ENCODE assay signal across 14 cellular contexts in the genomic region with DNA sequence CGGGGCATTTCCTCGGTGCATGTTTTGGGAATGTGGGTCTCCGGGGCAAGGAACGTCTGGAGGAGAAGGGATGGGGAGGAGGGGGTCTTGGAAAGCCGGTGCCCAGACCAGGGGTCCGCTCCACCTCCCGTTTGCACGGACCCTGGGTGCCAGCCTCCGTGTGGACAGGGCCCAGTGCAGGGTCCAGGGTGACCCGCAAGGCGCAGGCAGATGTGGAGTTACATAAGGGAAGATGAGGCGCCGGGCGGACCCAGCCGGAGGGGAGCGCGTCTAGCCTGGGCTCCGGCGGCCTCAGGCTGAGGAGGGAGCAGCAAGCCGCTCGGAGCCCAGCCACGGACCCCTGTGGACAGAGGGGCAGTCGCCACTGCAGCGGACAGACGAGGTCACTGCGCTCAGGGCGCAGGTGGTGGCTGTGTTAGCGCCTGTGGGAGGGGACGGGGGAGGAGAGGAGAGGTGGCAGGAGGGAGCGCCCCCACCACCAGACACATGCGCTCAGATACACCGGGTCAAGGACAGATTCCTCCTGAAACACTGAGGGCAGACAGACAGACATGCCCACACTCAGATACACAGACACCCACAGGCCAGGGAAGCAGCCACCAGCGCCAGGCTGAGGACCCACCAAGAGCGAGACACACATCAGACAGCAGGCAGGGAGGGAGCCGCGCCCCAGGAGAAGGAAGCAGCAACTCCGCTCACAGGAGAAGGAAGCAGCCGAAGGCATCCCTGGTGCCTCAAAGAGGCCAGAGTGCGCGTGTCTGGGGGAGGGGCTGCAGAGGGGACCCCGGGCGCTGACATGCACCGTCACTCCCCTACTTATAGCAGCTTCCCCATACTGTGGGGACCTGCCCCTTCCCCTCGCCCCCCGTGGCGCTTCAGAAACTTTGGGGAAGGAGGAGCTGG. TPM values are rescaled to one million over a fixed set of nuclear protein-coding genes. Genes with fewer than 3 reads are reported as not detected.
A peak's percentile ranks its signal among the peaks of the same experiment; 100 is the strongest.
DNase-seq lines count a peak whose midpoint lies in the region; ATAC-seq and TF ChIP-seq lines count a peak whose summit lies in the region.
"Had no signal": no experiment of that assay in that cellular context is flagged by ENCODE, and none has a peak within 500 bp of the region (broad histone marks: within the 10 kb centered on the region; RNA-seq: fewer than 3 reads in every experiment).

No MANE protein-coding gene starts in this region.

- H3K9me3 ChIP-seq in right atrium auricular region (no peaks in the 10 kb centered on the region), esophagus muscularis mucosa (no peaks in the 10 kb centered on the region), psoas muscle (no peaks in the 10 kb centered on the region)
- H3K9me3 ChIP-seq: neutrophil had no signal

- H3K36me3 ChIP-seq in right atrium auricular region (no peaks in the 10 kb centered on the region), esophagus muscularis mucosa (no peaks in the 10 kb centered on the region), psoas muscle (ENCODE audit: insufficient read depth in 1 of 2, low read depth in 1 of 2) (no peaks in the 10 kb centered on the region)
- H3K36me3 ChIP-seq: neutrophil had no signal

- DNase-seq in Right ventricle myocardium superior (no peak), right atrium auricular region (ENCODE audit: low spot score) (no peak), NCI-H2171 (lab: John Stamatoyannopoulos, UW) (peak; percentile 13), esophagus muscularis mucosa (ENCODE audit: extremely low spot score) (no peak), psoas muscle (no peak), HUDEP-2 (lab: John Stamatoyannopoulos, UW; ENCODE audit: unreplicated experiment in 76 of 76) (no peak)
- DNase-seq: IMR-90, SHP77 treated with DMSO at 0.1 percent for 48 hours had no signal

- H3K4me1 ChIP-seq in right atrium auricular region (peaks cover 0 to 22% of the 10 kb centered on the region in 2 donors), esophagus muscularis mucosa (peaks cover 15 to 28% (median 21%) of the 10 kb centered on the region in 4 donors), psoas muscle (peaks cover 9% of the 10 kb centered on the region)

- TF ChIP-seq POLR2A in esophagus muscularis mucosa (IDR thresholded peaks at IDR 0.05; ENCODE audit: low read depth) (no peak), GM18505 (IDR thresholded peaks at IDR 0.05; ENCODE audit: borderline replicate concordance, extremely low read depth, insufficient read depth, insufficient read length) (no peak)

- H3K4me3 ChIP-seq in right atrium auricular region (peak overlapping the region in 1 of 2 donors; percentile 45), esophagus muscularis mucosa (peak overlapping the region; percentile 25 to 59 (median 45)), psoas muscle (peak overlapping the region; percentile 42)

- no peak for TF ChIP-seq CTCF in right atrium auricular region (IDR thresholded peaks at IDR 0.05)
- no peak for TF ChIP-seq CTCF in esophagus muscularis mucosa (IDR thresholded peaks at IDR 0.05)
- no peak for TF ChIP-seq CTCF in psoas muscle (IDR thresholded peaks at IDR 0.05)

- no peak for TF ChIP-seq EP300 in esophagus muscularis mucosa (IDR thresholded peaks at IDR 0.05)

- intact Hi-C loops in Right ventricle myocardium superior (cut with DNase I) = no loop called here
- intact Hi-C loops in esophagus muscularis mucosa (cut with DNase I) = no loop called here
- intact Hi-C loops in psoas muscle (cut with DNase I) = no loop called here

- H3K27ac ChIP-seq in right atrium auricular region = no peak overlapping the region
- H3K27ac ChIP-seq in esophagus muscularis mucosa (replicated peaks in 1 of 4) = no peak overlapping the region
- H3K27ac ChIP-seq in psoas muscle = no peak overlapping the region
- H3K27ac ChIP-seq: neutrophil had no signal

- WGBS in esophagus muscularis mucosa = 5% methylated on average over 37 of the region's 46 CpGs
- 1 to 2% (median 2%) methylated on average over 42 to 46 of the region's 46 CpGs for WGBS in psoas muscle, 3 donors

- H3K27me3 ChIP-seq in right atrium auricular region = peaks cover 11 to 33% of the 10 kb centered on the region in 2 donors
- H3K27me3 ChIP-seq in esophagus muscularis mucosa = peaks cover 5 to 99% (median 58%) of the 10 kb centered on the region in 4 donors
- H3K27me3 ChIP-seq in psoas muscle (ENCODE audit: insufficient read depth in 3 of 3, low read length in 2 of 3) = peaks cover 0 to 79% (median 13%) of the 10 kb centered on the region in 3 donors

- peak; percentile 5 for ATAC-seq in Right ventricle myocardium superior (ENCODE audit: poor library complexity)
- peak in 3 of 4 donors; percentile 2 to 28 (median 7) for ATAC-seq in psoas muscle
- ATAC-seq in GM19324 (IDR thresholded peaks at IDR 0.05; ENCODE audit: low FRiP score, unreplicated experiment) = no peak
- ATAC-seq in GM18505 (IDR thresholded peaks at IDR 0.05; ENCODE audit: unreplicated experiment) = no peak

RNA-seq across cellular contexts. Expression of gene HRH3, which starts 0.8 kb away (rescaled TPM):
- total RNA-seq in Right ventricle myocardium superior = not detected
- total RNA-seq in right atrium auricular region = not detected
- total RNA-seq in esophagus muscularis mucosa = not detected
- total RNA-seq in psoas muscle = not detected
- under 1 TPM in 1 of 3 donors, not detected in 2; 0.03 TPM for polyA plus RNA-seq in psoas muscle
- total RNA-seq: activated CD4-positive, alpha-beta T cell treated with anti-CD3 and anti-CD28 coated beads for 36 hours; IMR-90 had no signal
- polyA plus RNA-seq: BJ, IMR-90, keratinocyte had no signal

RNA-seq across cellular contexts. Expression of gene OSBPL2, which starts 17.4 kb away (rescaled TPM):
- total RNA-seq in Right ventricle myocardium superior (52.3 TPM), right atrium auricular region (10 to 100 TPM; 27.2 to 29.6 TPM), esophagus muscularis mucosa (10 to 100 TPM; 34.5 to 52.7 (median 44.2) TPM), psoas muscle (10 to 100 TPM; 19.8 to 30.9 (median 24.8) TPM)
- polyA plus RNA-seq in psoas muscle = 10 to 100 TPM in 2 of 3 donors, 1 to 10 TPM in 1; 9.6 to 22.8 (median 11.4) TPM

RNA-seq across cellular contexts. Expression of gene MTG2, which starts 38.1 kb away (rescaled TPM):
- 20.8 TPM for total RNA-seq in Right ventricle myocardium superior
- 10 to 100 TPM; 20.7 to 24.1 TPM for total RNA-seq in right atrium auricular region
- 10 to 100 TPM; 21.6 to 26.5 (median 26.0) TPM for total RNA-seq in esophagus muscularis mucosa
- total RNA-seq in psoas muscle = 10 to 100 TPM; 29.5 to 56.5 (median 39.6) TPM
- 10 to 100 TPM; 25.0 to 56.2 (median 46.7) TPM for polyA plus RNA-seq in psoas muscle

Comparison
In these comparisons a context has a peak if more than half of its experiments do, and no peak if none do; other contexts are left out.
1. ATAC-seq: peak in Right ventricle myocardium superior (single experiment) and psoas muscle (3 of 4); none in GM19324 (single experiment) and GM18505 (single experiment).